In the genomic region with DNA sequence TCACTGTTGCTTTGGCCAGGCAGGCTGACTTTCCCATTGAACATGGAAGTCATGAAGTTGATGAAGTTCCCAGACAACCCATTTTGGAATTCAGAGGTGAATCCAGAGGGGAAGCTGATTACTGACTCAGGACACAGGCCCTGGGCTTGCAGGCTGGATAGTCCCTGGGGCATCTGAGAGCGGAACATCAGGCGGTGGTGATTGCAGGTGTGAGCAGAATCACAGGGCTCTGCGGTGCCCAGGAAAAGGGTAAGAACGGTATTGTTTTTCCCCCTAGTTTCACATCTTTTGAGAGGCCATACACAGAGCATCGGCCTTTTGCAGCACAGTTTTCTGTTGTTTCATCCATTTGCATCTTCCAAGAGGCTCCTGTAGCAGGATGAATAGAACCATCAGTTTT, we compare ENCODE assay signal across 21 cellular contexts.
"Had no signal": no experiment of that assay in that cellular context is flagged by ENCODE, and none has a peak within 500 bp of the region (broad histone marks: within the 10 kb centered on the region; RNA-seq: fewer than 3 reads in every experiment).

No MANE protein-coding gene starts in this region.

- H3K4me2 ChIP-seq: hepatocyte, smooth muscle cell had no signal

- H3K9me3 ChIP-seq: esophagus muscularis mucosa, gastroesophageal sphincter, heart left ventricle, pancreas, right lobe of liver, suprapubic skin, transverse colon, vagina had no signal

- H3K36me3 ChIP-seq: esophagus muscularis mucosa, gastroesophageal sphincter, heart left ventricle, pancreas, right lobe of liver, suprapubic skin, transverse colon, vagina had no signal

- ATAC-seq: foreskin keratinocyte; gastroesophageal sphincter; heart left ventricle; left lobe of liver; naive thymus-derived CD4-positive, alpha-beta T cell; pancreas; right lobe of liver; stimulated activated naive CD8-positive, alpha-beta T cell treated with anti-CD3 and anti-CD28 coated beads, Interleukin-15, amount 100 ng/mL, for 72 hours had no signal

- DNase-seq: dermis blood vessel endothelial cell; effector memory CD4-positive, alpha-beta T cell; foreskin keratinocyte; heart left ventricle; kidney; mesenchymal stem cell; naive thymus-derived CD4-positive, alpha-beta T cell; pancreas; right lobe of liver; stimulated activated CD4-positive, alpha-beta T cell treated with anti-CD3 and anti-CD28 coated beads, Interleukin-4, amount 100 ng/mL, for 4 hours; stimulated activated naive CD4-positive, alpha-beta T cell; stimulated activated naive CD8-positive, alpha-beta T cell treated with anti-CD3 and anti-CD28 coated beads, Interleukin-15, amount 100 ng/mL, for 72 hours; transverse colon had no signal

- H3K27me3 ChIP-seq: esophagus muscularis mucosa, foreskin keratinocyte, gastroesophageal sphincter, heart left ventricle, hepatocyte, pancreas, right lobe of liver, suprapubic skin, transverse colon, vagina had no signal

- H3K4me3 ChIP-seq: coronary artery, esophagus muscularis mucosa, gastroesophageal sphincter, heart left ventricle, hepatocyte, pancreas, right lobe of liver, smooth muscle cell, suprapubic skin, transverse colon, vagina had no signal

- H3K27ac ChIP-seq: coronary artery, esophagus muscularis mucosa, foreskin keratinocyte, gastroesophageal sphincter, heart left ventricle, hepatocyte, pancreas, right lobe of liver, suprapubic skin, transverse colon, vagina had no signal

- H3K4me1 ChIP-seq: gastroesophageal sphincter, pancreas, right lobe of liver, suprapubic skin, transverse colon had no signal
